In genomic region chr3:52896613-52897012, GRCh38 we compare ENCODE assay signal across 8 cellular contexts. TPM values are rescaled to one million over a fixed set of nuclear protein-coding genes. Genes with fewer than 3 reads are reported as not detected.
DNase-seq lines count a peak whose midpoint lies in the region; ATAC-seq and TF ChIP-seq lines count a peak whose summit lies in the region.

No MANE protein-coding gene starts in this region.

- H3K4me2 ChIP-seq in DND-41 (ENCODE audit: insufficient read depth, low read length) = peak overlapping the region; percentile 90

- H3K36me3 ChIP-seq in DND-41 (ENCODE audit: insufficient read depth, low read length) = peaks cover 7% of the 10 kb centered on the region; the same call in 1 of the 2 replicates

- H3K36me3 Mint-ChIP-seq in naive thymus-derived CD8-positive, alpha-beta T cell = peaks cover 0 to 9% (median 0%) of the 10 kb centered on the region in 3 donors

- peak overlapping the region; percentile 37 to 70; a peak in 3 of 4 replicates for H3K4me3 ChIP-seq in DND-41 (ENCODE audit: low read depth in 1 of 2, low read length in 2 of 2)

- no peak for ATAC-seq in DND-41 (ENCODE audit: insufficient read depth, low read depth)
- ATAC-seq in naive thymus-derived CD8-positive, alpha-beta T cell = no peak
- ATAC-seq in GM19452 (IDR thresholded peaks at IDR 0.05; ENCODE audit: unreplicated experiment) = no peak

- DNase-seq in DND-41 (peak; percentile 18), M059J (ENCODE audit: low read depth) (peak; percentile 3), amygdala (lab: John Stamatoyannopoulos, UW) (no peak), C1 segment of cervical spinal cord (lab: John Stamatoyannopoulos, UW) (no peak), NCI-H2029 treated with DMSO at 0.1 percent for 48 hours (lab: John Stamatoyannopoulos, UW) (no peak)
- DNase-seq in naive thymus-derived CD8-positive, alpha-beta T cell = no peak

- TF ChIP-seq CTCF in DND-41 (IDR thresholded peaks at IDR 0.05; ENCODE audit: borderline replicate concordance, extremely low read depth, low read length, poor library complexity, severe bottlenecking) = no peak

- peak overlapping the region; percentile 70 for H3K9ac ChIP-seq in DND-41 (ENCODE audit: low read depth, low read length)

- H4K20me1 ChIP-seq in DND-41 (ENCODE audit: insufficient read depth, low read length) = peaks cover 6% of the 10 kb centered on the region; the same call in 1 of the 2 replicates

- H3K4me1 Mint-ChIP-seq in naive thymus-derived CD8-positive, alpha-beta T cell = peaks cover 18 to 57% (median 51%) of the 10 kb centered on the region in 4 donors

- H3K27ac ChIP-seq in DND-41 (ENCODE audit: low read length) (peak overlapping the region; percentile 45), cingulate gyrus (ENCODE audit: low read depth, low read length) (peak overlapping the region; percentile 12)

- H3K27me3 ChIP-seq in DND-41 (ENCODE audit: insufficient read depth, low read length, poor library complexity) = no peaks in the 10 kb centered on the region

- H2AFZ ChIP-seq in DND-41 (ENCODE audit: low read depth, low read length) = peak overlapping the region; percentile 79

- POLR2A ChIA-PET in naive thymus-derived CD8-positive, alpha-beta T cell (lab: Charles Lee) = interaction anchor here (1.4 to 1.8 kb wide), 3 partner anchors 9 to 149 kb away, joined by 3 to 6 read pairs (median 3); partner anchors contain the start of gene SFMBT1

- H3K79me2 ChIP-seq in DND-41 (ENCODE audit: insufficient read depth, low read length) = peaks cover 28% of the 10 kb centered on the region

- H3K27me3 Mint-ChIP-seq in naive thymus-derived CD8-positive, alpha-beta T cell = no peaks in the 10 kb centered on the region

- no peaks in the 10 kb centered on the region for H3K9me3 Mint-ChIP-seq in naive thymus-derived CD8-positive, alpha-beta T cell

- H3K27ac Mint-ChIP-seq in naive thymus-derived CD8-positive, alpha-beta T cell = peak overlapping the region; percentile 74 to 95 (median 86)

- H3K9me3 ChIP-seq in DND-41 (ENCODE audit: insufficient read depth, low read length, severe bottlenecking) = no peaks in the 10 kb centered on the region

- peak overlapping the region; percentile 83 to 98 (median 95) for H3K4me3 Mint-ChIP-seq in naive thymus-derived CD8-positive, alpha-beta T cell

- peaks cover 30% of the 10 kb centered on the region for H3K4me1 ChIP-seq in DND-41 (ENCODE audit: insufficient read depth, low read length)

RNA-seq across cellular contexts. Expression of gene STIMATE, which starts 0.7 kb away (rescaled TPM):
- total RNA-seq in M059J (2014; rRNA removed; shearing (Covaris generic)) = 3.6 and 15.5 TPM in 2 replicates
- total RNA-seq in naive thymus-derived CD8-positive, alpha-beta T cell = 10 to 100 TPM; 19.5 to 26.5 TPM
- 1 to 10 TPM; 5.1 to 6.3 (median 5.3) TPM for polyA plus RNA-seq in naive thymus-derived CD8-positive, alpha-beta T cell

Comparison
In these comparisons a context has a peak if more than half of its experiments do, and no peak if none do; other contexts are left out.
1. DNase-seq: peak in DND-41 (single experiment) and M059J (single experiment); none in naive thymus-derived CD8-positive, alpha-beta T cell (0 of 10), amygdala (0 of 56), C1 segment of cervical spinal cord (0 of 14) and NCI-H2029 treated with DMSO at 0.1 percent for 48 hours (single experiment).